ENCODE assay signal across 17 cellular contexts in the genomic region with DNA sequence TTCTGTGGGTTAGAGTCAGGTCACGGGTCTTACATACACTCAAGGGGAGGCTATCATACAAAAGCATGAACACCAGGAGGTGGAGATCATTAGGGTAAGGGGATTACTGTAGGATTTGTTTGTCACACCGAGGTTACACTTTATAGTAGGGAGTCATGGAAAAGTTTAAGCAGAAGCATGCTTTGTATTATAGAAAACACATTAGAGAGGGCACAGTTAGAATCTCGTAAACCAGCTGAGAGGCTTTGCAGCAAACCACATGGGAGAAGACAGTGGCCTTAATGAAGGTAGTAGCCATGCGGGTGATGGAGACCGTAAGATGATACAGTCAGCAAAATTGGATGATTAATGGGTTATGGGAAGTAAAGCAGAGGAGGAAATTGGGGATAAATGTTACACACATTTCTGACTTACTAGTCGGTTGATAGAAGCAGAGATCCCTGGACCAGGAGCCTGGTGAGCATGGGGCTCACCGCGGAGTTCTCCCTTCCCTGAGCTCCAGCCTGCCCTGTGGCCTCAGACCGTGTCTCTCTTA.
DNase-seq lines count a peak whose midpoint lies in the region; ATAC-seq lines count a peak whose summit lies in the region.
"Had no signal": no experiment of that assay in that cellular context is flagged by ENCODE, and none has a peak within 500 bp of the region (broad histone marks: within the 10 kb centered on the region; RNA-seq: fewer than 3 reads in every experiment).

No MANE protein-coding gene starts in this region.

- peaks cover 13% of the 10 kb centered on the region for H3K9me3 Mint-ChIP-seq in activated T-helper 1 cell treated with anti-CD3 and anti-CD28 coated beads, Interleukin-12 subunit alpha, Interleukin-12 subunit beta, Interleukin-2, Interleukin-4 antibody, amounts not matched to agents 30 ng/mL and 10 ng/mL and 1 ng/mL, durations not matched to agents 14 hours and 24 hours and 36 hours
- H3K9me3 Mint-ChIP-seq: effector memory CD8-positive, alpha-beta T cell had no signal

- intact Hi-C loops in activated T-helper 1 cell treated with anti-CD3 and anti-CD28 coated beads, Interleukin-12 subunit alpha, Interleukin-12 subunit beta, Interleukin-2, Interleukin-4 antibody, amounts not matched to agents 30 ng/mL and 10 ng/mL and 1 ng/mL, durations not matched to agents 14 hours and 24 hours and 36 hours (cut with micrococcal nuclease): no loop called here

- DNase-seq in activated T-helper 1 cell treated with anti-CD3 and anti-CD28 coated beads, Interleukin-12 subunit alpha, Interleukin-12 subunit beta, Interleukin-2, Interleukin-4 antibody, amounts not matched to agents 30 ng/mL and 10 ng/mL and 1 ng/mL, durations not matched to agents 14 hours and 24 hours and 36 hours (ENCODE audit: low spot score): no peak
- DNase-seq: activated CD4-positive, alpha-beta T cell treated with anti-CD3 and anti-CD28 coated beads for 1 hour; activated CD8-positive, alpha-beta memory T cell treated with anti-CD3 and anti-CD28 coated beads, Interleukin-2, amount 50 U/mL, for 4 hours; activated naive CD4-positive, alpha-beta T cell; DMS 273 treated with DMSO at 0.1 percent for 48 hours; effector memory CD8-positive, alpha-beta T cell; NCI-H446 treated with DMSO at 0.1 percent for 48 hours; SJCRH30; stimulated activated CD4-positive, alpha-beta T cell treated with anti-CD3 and anti-CD28 coated beads, Interleukin-15, amount 100 ng/mL, for 24 hours had no signal

- H3K27ac Mint-ChIP-seq in activated T-helper 1 cell treated with anti-CD3 and anti-CD28 coated beads, Interleukin-12 subunit alpha, Interleukin-12 subunit beta, Interleukin-2, Interleukin-4 antibody, amounts not matched to agents 30 ng/mL and 10 ng/mL and 1 ng/mL, durations not matched to agents 14 hours and 24 hours and 36 hours: no peak overlapping the region
- H3K27ac Mint-ChIP-seq: T-helper 2 cell treated with Interferon-gamma antibody and Interleukin-4, amounts not matched to agents 5 μg/mL and 100 μg/mL, for 36 hours had no signal

- no peak overlapping the region for H3K9ac ChIP-seq in stomach smooth muscle (ENCODE audit: low read length in 2 of 2)

- no peaks in the 10 kb centered on the region for H3K27me3 Mint-ChIP-seq in activated T-helper 1 cell treated with anti-CD3 and anti-CD28 coated beads, Interleukin-12 subunit alpha, Interleukin-12 subunit beta, Interleukin-2, Interleukin-4 antibody, amounts not matched to agents 30 ng/mL and 10 ng/mL and 1 ng/mL, durations not matched to agents 14 hours and 24 hours and 36 hours (ENCODE audit: insufficient read depth)
- H3K27me3 Mint-ChIP-seq: effector memory CD8-positive, alpha-beta T cell had no signal

- H3K4me3 Mint-ChIP-seq in activated T-helper 1 cell treated with anti-CD3 and anti-CD28 coated beads, Interleukin-12 subunit alpha, Interleukin-12 subunit beta, Interleukin-2, Interleukin-4 antibody, amounts not matched to agents 30 ng/mL and 10 ng/mL and 1 ng/mL, durations not matched to agents 14 hours and 24 hours and 36 hours: no peak overlapping the region
- H3K4me3 Mint-ChIP-seq: effector memory CD8-positive, alpha-beta T cell; T-helper 2 cell treated with Interferon-gamma antibody and Interleukin-4, amounts not matched to agents 5 μg/mL and 100 μg/mL, for 36 hours had no signal

- peaks cover 6% of the 10 kb centered on the region for H3K36me3 Mint-ChIP-seq in activated T-helper 1 cell treated with anti-CD3 and anti-CD28 coated beads, Interleukin-12 subunit alpha, Interleukin-12 subunit beta, Interleukin-2, Interleukin-4 antibody, amounts not matched to agents 30 ng/mL and 10 ng/mL and 1 ng/mL, durations not matched to agents 14 hours and 24 hours and 36 hours (ENCODE audit: low read depth)

- ATAC-seq in HG03139 (IDR thresholded peaks at IDR 0.05; ENCODE audit: unreplicated experiment) (no peak), GM21786 (IDR thresholded peaks at IDR 0.05; ENCODE audit: unreplicated experiment) (no peak)
- ATAC-seq: effector memory CD8-positive, alpha-beta T cell had no signal

- H3K27ac ChIP-seq in KOPT-K1 (ENCODE audit: low read depth, low read length, poor library complexity, severe bottlenecking): peak overlapping the region; percentile 15
- peak overlapping the region; percentile 99 for H3K27ac ChIP-seq in angular gyrus (ENCODE audit: low read depth, low read length)
- H3K27ac ChIP-seq in layer of hippocampus (ENCODE audit: low read depth, low read length): peak overlapping the region; percentile 92
- H3K27ac ChIP-seq in stomach smooth muscle (ENCODE audit: low read length): peak overlapping the region; percentile 71
- H3K27ac ChIP-seq: SJCRH30 had no signal

- H3K4me1 ChIP-seq in stomach smooth muscle (ENCODE audit: control insufficient read depth, insufficient read depth, low read length): peaks cover 33% of the 10 kb centered on the region
- H3K4me1 ChIP-seq: prostate gland, SJCRH30 had no signal

- H3K4me1 Mint-ChIP-seq in activated T-helper 1 cell treated with anti-CD3 and anti-CD28 coated beads, Interleukin-12 subunit alpha, Interleukin-12 subunit beta, Interleukin-2, Interleukin-4 antibody, amounts not matched to agents 30 ng/mL and 10 ng/mL and 1 ng/mL, durations not matched to agents 14 hours and 24 hours and 36 hours (ENCODE audit: low read depth): peaks cover 7% of the 10 kb centered on the region

- H3K9me3 ChIP-seq in KOPT-K1 (ENCODE audit: insufficient read depth, low read length, poor library complexity, severe bottlenecking) (peaks cover 6% of the 10 kb centered on the region), stomach smooth muscle (ENCODE audit: control insufficient read depth in 2 of 2, low read length in 2 of 2) (no peaks in the 10 kb centered on the region)
- H3K9me3 ChIP-seq: prostate gland, SJCRH30 had no signal

- H3K36me3 ChIP-seq in KOPT-K1 (ENCODE audit: insufficient read depth, low read length): no peaks in the 10 kb centered on the region
- no peaks in the 10 kb centered on the region for H3K36me3 ChIP-seq in stomach smooth muscle (ENCODE audit: control insufficient read depth in 2 of 2, insufficient read depth in 2 of 2, low read length in 2 of 2)
- H3K36me3 ChIP-seq: prostate gland, SJCRH30 had no signal

- H3K4me3 ChIP-seq in stomach smooth muscle (ENCODE audit: low read length in 2 of 2): no peak overlapping the region
- H3K4me3 ChIP-seq: prostate gland, SJCRH30 had no signal

- H3K27me3 ChIP-seq in layer of hippocampus (ENCODE audit: control insufficient read depth, insufficient read depth, low read length) (no peaks in the 10 kb centered on the region), stomach smooth muscle (ENCODE audit: control insufficient read depth in 1 of 2, insufficient read depth in 2 of 2, low read length in 2 of 2) (no peaks in the 10 kb centered on the region)
- H3K27me3 ChIP-seq: SJCRH30 had no signal

Comparison
In these comparisons a context has a peak if more than half of its experiments do, and no peak if none do; other contexts are left out.
1. H3K27ac ChIP-seq: peak in every context shown above with its lines; median percentile 99 in angular gyrus; 92 in layer of hippocampus; 71 in stomach smooth muscle; 15 in KOPT-K1.